8 cellular contexts compared by ENCODE assay signal in the genomic region with DNA sequence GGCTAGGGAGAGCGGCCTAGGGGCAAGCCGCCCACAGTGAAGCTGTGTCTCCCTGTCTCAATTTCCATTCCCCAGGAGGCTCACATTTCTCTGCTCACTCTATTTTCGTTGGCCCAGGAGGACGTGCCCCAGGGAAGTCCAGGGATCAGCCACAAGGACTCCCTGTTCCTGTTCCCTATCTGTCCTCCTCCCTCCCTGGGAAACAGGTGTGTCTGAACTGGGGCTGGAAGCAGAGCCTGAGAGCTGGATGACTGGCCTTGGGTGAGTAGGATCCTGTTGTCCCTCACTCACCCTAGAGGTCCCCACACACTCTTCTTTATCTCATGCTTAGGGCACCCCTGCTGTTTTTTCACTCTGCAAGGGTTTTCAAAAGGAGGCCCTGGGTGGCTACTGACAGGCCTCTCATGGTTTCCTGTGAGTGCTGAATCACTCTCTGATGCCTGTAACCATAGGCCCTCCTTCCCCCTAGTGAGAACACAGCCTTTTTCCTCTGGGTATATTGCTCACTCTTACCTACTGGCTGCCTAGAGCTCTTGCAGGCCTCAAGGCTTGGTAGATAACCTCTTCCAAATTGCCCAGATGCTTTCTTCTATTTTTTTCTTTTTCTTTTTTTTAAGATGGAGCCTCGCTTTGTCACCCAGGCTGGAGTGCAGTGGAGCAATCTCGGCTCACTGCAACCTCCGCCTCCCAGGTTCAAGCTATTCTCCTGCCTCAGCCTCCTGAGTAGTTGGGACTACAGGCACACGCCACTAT. TPM values are rescaled to one million over a fixed set of nuclear protein-coding genes. Genes with fewer than 3 reads are reported as not detected.
DNase-seq lines count a peak whose midpoint lies in the region; ATAC-seq and TF ChIP-seq lines count a peak whose summit lies in the region.

No MANE protein-coding gene starts in this region.

- H3K9ac ChIP-seq in H9 (ENCODE audit: extremely low read depth, insufficient read length, low read length): no peak overlapping the region
- H3K9ac ChIP-seq in mammary epithelial cell (ENCODE audit: insufficient read depth, low read length): no peak overlapping the region

- intact Hi-C loops in mammary epithelial cell (cut with micrococcal nuclease): no loop called here

- H3K79me2 ChIP-seq in H9 (ENCODE audit: insufficient read depth, low read length) (peaks cover 15% of the 10 kb centered on the region; the same call in 1 of the 2 replicates), mammary epithelial cell (ENCODE audit: insufficient read depth, low read length) (peaks cover 23% of the 10 kb centered on the region)

- H4K8ac ChIP-seq in H9 (replicated peaks; ENCODE audit: insufficient read length, low read depth, low read length): no peak overlapping the region

- H3K27ac ChIP-seq in H9 (ENCODE audit: insufficient read length, low read depth, low read length) (no peak overlapping the region), SJCRH30 (peak overlapping the region; percentile 46), mammary epithelial cell (ENCODE audit: insufficient read depth, low read depth, low read length) (peak overlapping the region; percentile 9)

- H3K4ac ChIP-seq in H9 (ENCODE audit: low read depth, low read length): no peak overlapping the region

- H3K4me1 ChIP-seq in H9 (ENCODE audit: insufficient read depth, low read length) (peaks cover 5% of the 10 kb centered on the region), SJCRH30 (peaks cover 37% of the 10 kb centered on the region), mammary epithelial cell (ENCODE audit: insufficient read depth, low read length) (peaks cover 14% of the 10 kb centered on the region)

- no peak overlapping the region for H2AK5ac ChIP-seq in H9 (ENCODE audit: insufficient read length, low read length)

- H3K36me3 ChIP-seq in SJCRH30: peaks cover 6% of the 10 kb centered on the region; the same call in 1 of the 2 replicates
- no peaks in the 10 kb centered on the region for H3K36me3 ChIP-seq in mammary epithelial cell (ENCODE audit: insufficient read depth, low read length)

- peaks cover 5% of the 10 kb centered on the region for H3K79me1 ChIP-seq in H9 (ENCODE audit: insufficient read depth, low read depth, low read length, poor library complexity, severe bottlenecking)

- H3K23me2 ChIP-seq in H9 (ENCODE audit: insufficient read length, low read depth, low read length, poor library complexity, severe bottlenecking): peaks cover 12% of the 10 kb centered on the region

- no peaks in the 10 kb centered on the region; the same call in 1 of the 2 replicates for H3K27me3 Mint-ChIP-seq in H9 (ENCODE audit: low read depth)

- in situ Hi-C loops in mammary epithelial cell (cut with MboI; ENCODE audit: low sequenced_read_pairs in 2 of 2): no loop called here

- dilution Hi-C loops in mammary epithelial cell (cut with HindIII; ENCODE audit: low sequenced_read_pairs): no loop called here

- no peak overlapping the region for H4K91ac ChIP-seq in H9 (ENCODE audit: insufficient read length, low read depth, low read length)

- H3T11ph ChIP-seq in H9 (ENCODE audit: low read length): no peak overlapping the region

- no peaks in the 10 kb centered on the region for H3K9me3 ChIP-seq in H9 (ENCODE audit: control insufficient read depth, low read depth, low read length)
- no peaks in the 10 kb centered on the region for H3K9me3 ChIP-seq in SJCRH30 (replicated peaks)
- H3K9me3 ChIP-seq in mammary epithelial cell (replicated peaks; ENCODE audit: insufficient read depth, low read length): no peaks in the 10 kb centered on the region

- ATAC-seq in GM21528 (IDR thresholded peaks at IDR 0.05; ENCODE audit: low FRiP score, unreplicated experiment): no peak
- no peak for ATAC-seq in GM19035 (IDR thresholded peaks at IDR 0.05; ENCODE audit: unreplicated experiment)
- ATAC-seq in HG03442 (IDR thresholded peaks at IDR 0.05; ENCODE audit: unreplicated experiment): no peak

- DNase-seq in H9: no peak
- DNase-seq in SJCRH30: peak; percentile 80 to 90
- peak; percentile 70 for DNase-seq in mammary epithelial cell
- peak; percentile 61 for DNase-seq in renal cortical epithelial cell (ENCODE audit: low read depth)
- DNase-seq in anterior cingulate cortex (lab: John Stamatoyannopoulos, UW): no peak

- no peak overlapping the region for H2BK15ac ChIP-seq in H9 (ENCODE audit: low read depth, low read length)

- no peak overlapping the region; a peak in 1 of 5 replicates for H3K4me3 Mint-ChIP-seq in H9

- H3K14ac ChIP-seq in H9 (ENCODE audit: insufficient read depth, low read length): peak overlapping the region; percentile 52; the same call in 1 of the 2 replicates

- no TSS peak for BruUV-seq in mammary epithelial cell (replicated peaks; lab: Mats Ljungman, UMichigan)

- no peak overlapping the region for H2BK20ac ChIP-seq in H9 (ENCODE audit: low read depth, low read length, poor library complexity, severe bottlenecking)

- H3K27ac Mint-ChIP-seq in H9: peak overlapping the region; percentile 71 to 96 (median 96); a peak in 6 of 7 replicates

- no peak overlapping the region for H2BK120ac ChIP-seq in H9 (ENCODE audit: low read depth, low read length, poor library complexity, severe bottlenecking)

- no peaks in the 10 kb centered on the region for H3K9me3 Mint-ChIP-seq in H9

- no peak overlapping the region for H2BK12ac ChIP-seq in H9 (ENCODE audit: insufficient read length, low read depth, low read length)

- H3K27me3 ChIP-seq in H9 (ENCODE audit: insufficient read depth, low read length) (no peaks in the 10 kb centered on the region), SJCRH30 (no peaks in the 10 kb centered on the region), mammary epithelial cell (ENCODE audit: insufficient read depth, low read length) (no peaks in the 10 kb centered on the region)

- no peak overlapping the region for H4K5ac ChIP-seq in H9 (ENCODE audit: insufficient read length, low read depth, low read length)

- H3K4me3 ChIP-seq in SJCRH30: no peak overlapping the region
- H3K4me3 ChIP-seq in mammary epithelial cell (replicated peaks in 1 of 3; ENCODE audit: insufficient read depth in 1 of 3, low read depth in 2 of 3, low read length in 3 of 3): no peak overlapping the region

- no peak overlapping the region for H3K23ac ChIP-seq in H9 (ENCODE audit: insufficient read length, low read depth, low read length)

- H2BK5ac ChIP-seq in H9 (ENCODE audit: insufficient read length, low read length): no peak overlapping the region

- H3K4me1 Mint-ChIP-seq in H9: peaks cover 38% of the 10 kb centered on the region in 2 experiments

- CTCF ChIA-PET in mammary epithelial cell (lab: Charles Lee; ENCODE audit: low non-redundant PET): interaction anchor here (0.6 kb wide), 1 partner anchor 244 kb away, joined by 4 read pairs; a partner anchor contains a TSS

- peaks cover 0 to 11% (median 0%) of the 10 kb centered on the region in 3 experiments; a peak in 3 of 7 replicates for H3K36me3 Mint-ChIP-seq in H9 (ENCODE audit: insufficient read depth in 1 of 3, low read depth in 3 of 3)

- WGBS in H9 (ENCODE audit: extremely low coverage, insufficient read length, low lambda C conversion rate): no CpG with 5 or more reads among the region's 8 CpGs
- 70% methylated on average over 6 of the region's 8 CpGs for WGBS in mammary epithelial cell (ENCODE audit: low coverage, missing lambda C conversion rate)

- H3K4me2 ChIP-seq in H9 (ENCODE audit: insufficient read depth, insufficient read length, low read length) (no peak overlapping the region), mammary epithelial cell (ENCODE audit: insufficient read depth, low read depth, low read length) (no peak overlapping the region)

- no peak overlapping the region for H3K56ac ChIP-seq in H9 (ENCODE audit: insufficient read length, low read depth, low read length)

- H2AFZ ChIP-seq in H9 (ENCODE audit: low read length): no peak overlapping the region
- peak overlapping the region; percentile 66 for H2AFZ ChIP-seq in mammary epithelial cell (ENCODE audit: low read depth, low read length)

- H3K18ac ChIP-seq in H9 (ENCODE audit: insufficient read length, low read depth, low read length): no peak overlapping the region

- TF ChIP-seq CTCF in H9 (conservative IDR thresholded peaks at IDR 0.05): 0 out of 3 replicates have a peak, but pooled peaks have one; percentile 11
- no peak for TF ChIP-seq CTCF in mammary epithelial cell (conservative IDR thresholded peaks at IDR 0.05 in 1 of 2, IDR thresholded peaks at IDR 0.05 in 1 of 2; ENCODE audit: extremely low read depth in 1 of 2, insufficient read depth in 1 of 2, low read depth in 1 of 2, low read length in 2 of 2)

- H4K20me1 ChIP-seq in H9 (ENCODE audit: control insufficient read depth, insufficient read depth, insufficient read length): no peaks in the 10 kb centered on the region
- H4K20me1 ChIP-seq in mammary epithelial cell (ENCODE audit: insufficient read depth, low read length): no peaks in the 10 kb centered on the region

RNA-seq across cellular contexts. Expression of a gene that starts 3.3 kb away (rescaled TPM):
- total RNA-seq in H9 (2021) (52.4 and 63.1 TPM in 2 replicates), mammary epithelial cell (10 to 100 TPM; 34.0 to 42.1 TPM), renal cortical epithelial cell (34.8 and 46.7 TPM in 2 replicates)
- total RNA-seq in SJCRH30 (2014; rRNA removed; shearing (Covaris generic)): 125 and 128 TPM in 2 replicates
- 27.0 TPM for polyA plus RNA-seq in mammary epithelial cell
- polyA minus RNA-seq in mammary epithelial cell: 11.9 TPM

RNA-seq across cellular contexts. Expression of a gene that starts 4.0 kb away (rescaled TPM):
- 32.8 and 34.2 TPM in 2 replicates for total RNA-seq in H9 (2021)
- total RNA-seq in SJCRH30 (2014; rRNA removed; shearing (Covaris generic)): 17.6 and 20.6 TPM in 2 replicates
- total RNA-seq in mammary epithelial cell: 10 to 100 TPM; 21.5 to 29.0 TPM
- 15.6 TPM for polyA plus RNA-seq in mammary epithelial cell
- 77.3 TPM for polyA minus RNA-seq in mammary epithelial cell
- 3.0 and 22.3 TPM in 2 replicates for total RNA-seq in renal cortical epithelial cell

RNA-seq across cellular contexts. Expression of a gene that starts 19.4 kb away (rescaled TPM):
- total RNA-seq in H9 (2021) (143 and 144 TPM in 2 replicates), mammary epithelial cell (10 to 100 TPM; 55.7 to 73.8 TPM), renal cortical epithelial cell (82.5 and 98.4 TPM in 2 replicates)
- 187 and 190 TPM in 2 replicates for total RNA-seq in SJCRH30 (2014; rRNA removed; shearing (Covaris generic))
- polyA plus RNA-seq in mammary epithelial cell: 45.0 TPM
- 304 TPM for polyA minus RNA-seq in mammary epithelial cell

RNA-seq across cellular contexts. Expression of a gene that starts 37.3 kb away (rescaled TPM):
- total RNA-seq in H9 (2021): 5.8 and 7.0 TPM in 2 replicates
- 1.6 and 1.7 TPM in 2 replicates for total RNA-seq in SJCRH30 (2014; rRNA removed; shearing (Covaris generic))
- under 1 TPM; 0.17 to 0.59 TPM for total RNA-seq in mammary epithelial cell
- 0.05 TPM for polyA plus RNA-seq in mammary epithelial cell
- polyA minus RNA-seq in mammary epithelial cell: not detected
- total RNA-seq in renal cortical epithelial cell: 0.05 TPM in 1 of 2 replicates, not detected in the other

Comparison
In these comparisons a context has a peak if more than half of its experiments do, and no peak if none do; other contexts are left out.
1. DNase-seq: peak in SJCRH30 (2 of 2), mammary epithelial cell (single experiment) and renal cortical epithelial cell (single experiment); none in H9 (single experiment) and anterior cingulate cortex (0 of 58).